1 cellular context compared by ENCODE assay signal in the genomic region with DNA sequence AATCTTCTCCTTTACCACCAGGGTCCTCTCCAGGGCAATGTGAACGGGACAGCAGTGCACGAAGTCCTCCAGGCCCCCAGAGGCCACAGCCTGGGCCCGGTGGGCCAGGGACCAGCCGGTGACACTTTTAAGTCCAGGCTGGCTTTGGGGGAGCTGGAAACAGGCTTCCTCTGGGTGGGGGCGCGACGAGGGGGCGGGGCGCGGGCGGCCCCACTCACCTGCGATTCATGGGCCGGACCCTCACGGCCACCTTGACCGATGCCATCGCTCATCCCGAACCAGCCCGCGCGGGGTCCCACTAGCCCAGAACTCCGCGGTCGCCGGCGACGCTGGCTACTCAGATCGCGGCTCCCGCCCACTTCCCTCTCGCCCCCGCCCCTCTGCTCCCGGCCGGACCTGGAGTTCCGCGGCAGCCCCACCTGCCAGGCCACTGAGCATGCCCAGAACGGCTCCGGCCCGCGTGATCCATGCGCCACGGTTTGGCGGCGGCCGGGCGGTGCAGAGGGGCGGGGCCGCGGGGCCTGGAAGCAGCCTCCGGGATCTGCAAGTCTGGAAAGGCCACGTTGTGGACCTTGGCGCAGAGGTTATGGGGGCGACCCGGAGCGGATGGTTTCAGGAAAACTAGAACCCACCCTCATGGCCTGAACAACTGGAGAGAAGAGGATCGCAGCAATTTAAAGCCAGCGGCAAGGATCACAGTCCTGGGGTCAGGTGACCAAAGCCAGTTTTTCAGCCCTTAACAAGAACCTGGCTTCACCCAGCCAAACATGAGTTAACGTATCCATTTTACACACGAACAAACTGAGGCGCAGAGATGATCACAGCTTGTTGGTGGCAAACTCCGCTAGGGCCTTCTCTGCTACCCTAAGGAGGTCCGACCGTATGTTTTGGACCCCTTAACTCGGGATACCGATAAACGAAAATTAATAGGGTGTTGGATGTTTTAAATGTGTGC.
TF ChIP-seq lines count a peak whose summit lies in the region.

A gene with protein sequence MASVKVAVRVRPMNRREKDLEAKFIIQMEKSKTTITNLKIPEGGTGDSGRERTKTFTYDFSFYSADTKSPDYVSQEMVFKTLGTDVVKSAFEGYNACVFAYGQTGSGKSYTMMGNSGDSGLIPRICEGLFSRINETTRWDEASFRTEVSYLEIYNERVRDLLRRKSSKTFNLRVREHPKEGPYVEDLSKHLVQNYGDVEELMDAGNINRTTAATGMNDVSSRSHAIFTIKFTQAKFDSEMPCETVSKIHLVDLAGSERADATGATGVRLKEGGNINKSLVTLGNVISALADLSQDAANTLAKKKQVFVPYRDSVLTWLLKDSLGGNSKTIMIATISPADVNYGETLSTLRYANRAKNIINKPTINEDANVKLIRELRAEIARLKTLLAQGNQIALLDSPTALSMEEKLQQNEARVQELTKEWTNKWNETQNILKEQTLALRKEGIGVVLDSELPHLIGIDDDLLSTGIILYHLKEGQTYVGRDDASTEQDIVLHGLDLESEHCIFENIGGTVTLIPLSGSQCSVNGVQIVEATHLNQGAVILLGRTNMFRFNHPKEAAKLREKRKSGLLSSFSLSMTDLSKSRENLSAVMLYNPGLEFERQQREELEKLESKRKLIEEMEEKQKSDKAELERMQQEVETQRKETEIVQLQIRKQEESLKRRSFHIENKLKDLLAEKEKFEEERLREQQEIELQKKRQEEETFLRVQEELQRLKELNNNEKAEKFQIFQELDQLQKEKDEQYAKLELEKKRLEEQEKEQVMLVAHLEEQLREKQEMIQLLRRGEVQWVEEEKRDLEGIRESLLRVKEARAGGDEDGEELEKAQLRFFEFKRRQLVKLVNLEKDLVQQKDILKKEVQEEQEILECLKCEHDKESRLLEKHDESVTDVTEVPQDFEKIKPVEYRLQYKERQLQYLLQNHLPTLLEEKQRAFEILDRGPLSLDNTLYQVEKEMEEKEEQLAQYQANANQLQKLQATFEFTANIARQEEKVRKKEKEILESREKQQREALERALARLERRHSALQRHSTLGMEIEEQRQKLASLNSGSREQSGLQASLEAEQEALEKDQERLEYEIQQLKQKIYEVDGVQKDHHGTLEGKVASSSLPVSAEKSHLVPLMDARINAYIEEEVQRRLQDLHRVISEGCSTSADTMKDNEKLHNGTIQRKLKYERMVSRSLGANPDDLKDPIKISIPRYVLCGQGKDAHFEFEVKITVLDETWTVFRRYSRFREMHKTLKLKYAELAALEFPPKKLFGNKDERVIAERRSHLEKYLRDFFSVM (N-terminal part only) (minus strand): TSS at position 438 of the 955 bp plus-strand sequence. CDS start 173 bp downstream, at position 265.

TF ChIP-seq in HepG2, 621 proteins besides CTCF, POLR2A, EP300 and RAD21 (continued from another document and continues in another):
- TF ChIP-seq RFX3 (CRISPR knock-in tag; IDR thresholded peaks at IDR 0.05) (0 out of 2 replicates have a peak, but pooled peaks have one; percentile 13), HNF4A (CRISPR knock-in tag; IDR thresholded peaks at IDR 0.05) (peak; percentile 92), ATF1 (CRISPR knock-in tag; IDR thresholded peaks at IDR 0.05) (no peak), EZH2 (conservative IDR thresholded peaks at IDR 0.05; ENCODE audit: low read depth, low read length) (no peak), ZFP36L1 (CRISPR knock-in tag; IDR thresholded peaks at IDR 0.05) (peak; percentile 99), NCOA5 (CRISPR knock-in tag; IDR thresholded peaks at IDR 0.05) (peak; percentile 24; the same call in 1 of the 2 replicates), ZNF567 (CRISPR knock-in tag; IDR thresholded peaks at IDR 0.05; ENCODE audit: borderline replicate concordance) (no peak; the same call in 1 of the 2 replicates), ZNF10 (CRISPR knock-in tag; IDR thresholded peaks at IDR 0.05; ENCODE audit: borderline replicate concordance, low read depth) (no peak), CEBPB (IDR thresholded peaks at IDR 0.05; ENCODE audit: borderline replicate concordance, low read depth, low read length) (no peak), RARG (CRISPR knock-in tag; IDR thresholded peaks at IDR 0.05; ENCODE audit: low read depth) (no peak), SPEN (CRISPR knock-in tag; IDR thresholded peaks at IDR 0.05; ENCODE audit: low read depth) (peak; percentile 99), ZNF577 (CRISPR knock-in tag; IDR thresholded peaks at IDR 0.05; ENCODE audit: borderline replicate concordance, low read depth) (no peak), CBX2 (IDR thresholded peaks at IDR 0.05; ENCODE audit: low read depth, low read length) (no peak), CBX2 (CRISPR knock-in tag; IDR thresholded peaks at IDR 0.05; ENCODE audit: low read depth) (peak; percentile 24; the same call in 1 of the 2 replicates), ZNF484 (CRISPR knock-in tag; IDR thresholded peaks at IDR 0.05; ENCODE audit: borderline replicate concordance, low read depth) (0 out of 2 replicates have a peak, but pooled peaks have one; percentile 37), DNMT1 (CRISPR knock-in tag; IDR thresholded peaks at IDR 0.05) (peak; percentile 97), SMC3 (IDR thresholded peaks at IDR 0.05; ENCODE audit: low read length) (peak; percentile 7; the same call in 1 of the 2 replicates), ARNT2 (CRISPR knock-in tag; IDR thresholded peaks at IDR 0.05; ENCODE audit: low read depth) (peak; percentile 98), ZNF629 (CRISPR knock-in tag; conservative IDR thresholded peaks at IDR 0.05) (peak; percentile 100), KDM4B (CRISPR knock-in tag; IDR thresholded peaks at IDR 0.05) (no peak), SP4 (CRISPR knock-in tag; IDR thresholded peaks at IDR 0.05) (peak; percentile 98), KDM3A (CRISPR knock-in tag; IDR thresholded peaks at IDR 0.05; ENCODE audit: low read depth) (peak; percentile 100), ZNF720 (CRISPR knock-in tag; IDR thresholded peaks at IDR 0.05) (no peak), RNF2 (conservative IDR thresholded peaks at IDR 0.05; ENCODE audit: low read depth) (peak; percentile 88), ZNF382 (CRISPR knock-in tag; IDR thresholded peaks at IDR 0.05; ENCODE audit: borderline replicate concordance) (no peak), HNRNPH1 (optimal IDR thresholded peaks at IDR 0.05; ENCODE audit: low read depth, low read length) (peak; percentile 47), PHB2 (IDR thresholded peaks at IDR 0.05; ENCODE audit: partially characterized antibody) (no peak), ZNF33A (CRISPR knock-in tag; IDR thresholded peaks at IDR 0.05; ENCODE audit: borderline replicate concordance) (peak; percentile 95; the same call in 1 of the 2 replicates), ZNF33B (CRISPR knock-in tag; IDR thresholded peaks at IDR 0.05) (peak; percentile 77; the same call in 1 of the 2 replicates), SRSF9 (IDR thresholded peaks at IDR 0.05; ENCODE audit: borderline replicate concordance, insufficient read depth, low read depth, low read length, poor library complexity, severe bottlenecking) (no peak), FOXM1 (CRISPR knock-in tag; IDR thresholded peaks at IDR 0.05) (no peak), SMARCC2 (IDR thresholded peaks at IDR 0.05) (no peak), TAF1 (CRISPR knock-in tag; IDR thresholded peaks at IDR 0.05) (peak; percentile 90), ZNF235 (CRISPR knock-in tag; IDR thresholded peaks at IDR 0.05; ENCODE audit: borderline replicate concordance) (peak; percentile 99; the same call in 1 of the 2 replicates)
- TF ChIP-seq, protein P1, sequence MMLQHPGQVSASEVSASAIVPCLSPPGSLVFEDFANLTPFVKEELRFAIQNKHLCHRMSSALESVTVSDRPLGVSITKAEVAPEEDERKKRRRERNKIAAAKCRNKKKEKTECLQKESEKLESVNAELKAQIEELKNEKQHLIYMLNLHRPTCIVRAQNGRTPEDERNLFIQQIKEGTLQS (CRISPR knock-in tag; IDR thresholded peaks at IDR 0.05) = peak; percentile 68; the same call in 1 of the 2 replicates
- TF ChIP-seq, protein P2, sequence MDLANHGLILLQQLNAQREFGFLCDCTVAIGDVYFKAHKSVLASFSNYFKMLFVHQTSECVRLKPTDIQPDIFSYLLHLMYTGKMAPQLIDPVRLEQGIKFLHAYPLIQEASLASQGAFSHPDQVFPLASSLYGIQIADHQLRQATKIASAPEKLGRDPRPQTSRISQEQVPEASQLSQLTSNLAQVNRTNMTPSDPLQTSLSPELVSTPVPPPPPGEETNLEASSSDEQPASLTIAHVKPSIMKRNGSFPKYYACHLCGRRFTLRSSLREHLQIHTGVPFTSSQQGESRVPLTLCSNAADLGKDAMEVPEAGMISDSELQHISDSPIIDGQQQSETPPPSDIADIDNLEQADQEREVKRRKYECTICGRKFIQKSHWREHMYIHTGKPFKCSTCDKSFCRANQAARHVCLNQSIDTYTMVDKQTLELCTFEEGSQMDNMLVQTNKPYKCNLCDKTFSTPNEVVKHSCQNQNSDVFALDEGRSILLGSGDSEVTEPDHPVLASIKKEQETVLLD (CRISPR knock-in tag; IDR thresholded peaks at IDR 0.05; ENCODE audit: low read depth) = no peak
- TF ChIP-seq, protein P3, sequence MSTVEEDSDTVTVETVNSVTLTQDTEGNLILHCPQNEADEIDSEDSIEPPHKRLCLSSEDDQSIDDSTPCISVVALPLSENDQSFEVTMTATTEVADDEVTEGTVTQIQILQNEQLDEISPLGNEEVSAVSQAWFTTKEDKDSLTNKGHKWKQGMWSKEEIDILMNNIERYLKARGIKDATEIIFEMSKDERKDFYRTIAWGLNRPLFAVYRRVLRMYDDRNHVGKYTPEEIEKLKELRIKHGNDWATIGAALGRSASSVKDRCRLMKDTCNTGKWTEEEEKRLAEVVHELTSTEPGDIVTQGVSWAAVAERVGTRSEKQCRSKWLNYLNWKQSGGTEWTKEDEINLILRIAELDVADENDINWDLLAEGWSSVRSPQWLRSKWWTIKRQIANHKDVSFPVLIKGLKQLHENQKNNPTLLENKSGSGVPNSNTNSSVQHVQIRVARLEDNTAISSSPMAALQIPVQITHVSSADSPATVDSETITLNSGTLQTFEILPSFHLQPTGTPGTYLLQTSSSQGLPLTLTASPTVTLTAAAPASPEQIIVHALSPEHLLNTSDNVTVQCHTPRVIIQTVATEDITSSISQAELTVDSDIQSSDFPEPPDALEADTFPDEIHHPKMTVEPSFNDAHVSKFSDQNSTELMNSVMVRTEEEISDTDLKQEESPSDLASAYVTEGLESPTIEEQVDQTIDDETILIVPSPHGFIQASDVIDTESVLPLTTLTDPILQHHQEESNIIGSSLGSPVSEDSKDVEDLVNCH (CRISPR knock-in tag; IDR thresholded peaks at IDR 0.05) = no peak
- TF ChIP-seq, protein P4, sequence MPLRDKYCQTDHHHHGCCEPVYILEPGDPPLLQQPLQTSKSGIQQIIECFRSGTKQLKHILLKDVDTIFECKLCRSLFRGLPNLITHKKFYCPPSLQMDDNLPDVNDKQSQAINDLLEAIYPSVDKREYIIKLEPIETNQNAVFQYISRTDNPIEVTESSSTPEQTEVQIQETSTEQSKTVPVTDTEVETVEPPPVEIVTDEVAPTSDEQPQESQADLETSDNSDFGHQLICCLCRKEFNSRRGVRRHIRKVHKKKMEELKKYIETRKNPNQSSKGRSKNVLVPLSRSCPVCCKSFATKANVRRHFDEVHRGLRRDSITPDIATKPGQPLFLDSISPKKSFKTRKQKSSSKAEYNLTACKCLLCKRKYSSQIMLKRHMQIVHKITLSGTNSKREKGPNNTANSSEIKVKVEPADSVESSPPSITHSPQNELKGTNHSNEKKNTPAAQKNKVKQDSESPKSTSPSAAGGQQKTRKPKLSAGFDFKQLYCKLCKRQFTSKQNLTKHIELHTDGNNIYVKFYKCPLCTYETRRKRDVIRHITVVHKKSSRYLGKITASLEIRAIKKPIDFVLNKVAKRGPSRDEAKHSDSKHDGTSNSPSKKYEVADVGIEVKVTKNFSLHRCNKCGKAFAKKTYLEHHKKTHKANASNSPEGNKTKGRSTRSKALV (CRISPR knock-in tag; IDR thresholded peaks at IDR 0.05) = no peak
- TF ChIP-seq, protein P5, sequence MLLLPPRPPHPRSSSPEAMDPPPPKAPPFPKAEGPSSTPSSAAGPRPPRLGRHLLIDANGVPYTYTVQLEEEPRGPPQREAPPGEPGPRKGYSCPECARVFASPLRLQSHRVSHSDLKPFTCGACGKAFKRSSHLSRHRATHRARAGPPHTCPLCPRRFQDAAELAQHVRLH (CRISPR knock-in tag; IDR thresholded peaks at IDR 0.05; ENCODE audit: borderline replicate concordance, low read depth) = peak; percentile 82; the same call in 1 of the 2 replicates
- TF ChIP-seq, protein P6, sequence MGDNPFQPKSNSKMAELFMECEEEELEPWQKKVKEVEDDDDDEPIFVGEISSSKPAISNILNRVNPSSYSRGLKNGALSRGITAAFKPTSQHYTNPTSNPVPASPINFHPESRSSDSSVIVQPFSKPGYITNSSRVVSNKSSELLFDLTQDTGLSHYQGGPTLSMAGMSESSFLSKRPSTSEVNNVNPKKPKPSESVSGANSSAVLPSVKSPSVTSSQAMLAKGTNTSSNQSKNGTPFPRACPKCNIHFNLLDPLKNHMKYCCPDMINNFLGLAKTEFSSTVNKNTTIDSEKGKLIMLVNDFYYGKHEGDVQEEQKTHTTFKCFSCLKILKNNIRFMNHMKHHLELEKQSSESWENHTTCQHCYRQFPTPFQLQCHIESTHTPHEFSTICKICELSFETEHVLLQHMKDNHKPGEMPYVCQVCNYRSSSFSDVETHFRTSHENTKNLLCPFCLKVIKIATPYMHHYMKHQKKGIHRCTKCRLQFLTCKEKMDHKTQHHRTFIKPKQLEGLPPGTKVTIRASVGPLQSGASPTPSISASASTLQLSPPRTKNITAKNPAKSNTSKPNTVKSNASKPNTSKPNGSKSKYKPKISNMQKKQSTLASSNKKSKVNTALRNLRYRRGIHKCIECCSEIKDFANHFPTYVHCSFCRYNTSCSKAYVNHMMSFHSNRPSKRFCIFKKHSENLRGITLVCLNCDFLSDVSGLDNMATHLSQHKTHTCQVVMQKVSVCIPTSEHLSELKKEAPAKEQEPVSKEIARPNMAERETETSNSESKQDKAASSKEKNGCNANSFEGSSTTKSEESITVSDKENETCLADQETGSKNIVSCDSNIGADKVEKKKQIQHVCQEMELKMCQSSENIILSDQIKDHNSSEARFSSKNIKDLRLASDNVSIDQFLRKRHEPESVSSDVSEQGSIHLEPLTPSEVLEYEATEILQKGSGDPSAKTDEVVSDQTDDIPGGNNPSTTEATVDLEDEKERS (CRISPR knock-in tag; IDR thresholded peaks at IDR 0.05) = 0 out of 2 replicates have a peak, but pooled peaks have one; percentile 7
- TF ChIP-seq, protein P7, sequence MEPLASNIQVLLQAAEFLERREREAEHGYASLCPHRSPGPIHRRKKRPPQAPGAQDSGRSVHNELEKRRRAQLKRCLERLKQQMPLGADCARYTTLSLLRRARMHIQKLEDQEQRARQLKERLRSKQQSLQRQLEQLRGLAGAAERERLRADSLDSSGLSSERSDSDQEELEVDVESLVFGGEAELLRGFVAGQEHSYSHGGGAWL (CRISPR knock-in tag; IDR thresholded peaks at IDR 0.05) = peak; percentile 98
- TF ChIP-seq, protein P8, sequence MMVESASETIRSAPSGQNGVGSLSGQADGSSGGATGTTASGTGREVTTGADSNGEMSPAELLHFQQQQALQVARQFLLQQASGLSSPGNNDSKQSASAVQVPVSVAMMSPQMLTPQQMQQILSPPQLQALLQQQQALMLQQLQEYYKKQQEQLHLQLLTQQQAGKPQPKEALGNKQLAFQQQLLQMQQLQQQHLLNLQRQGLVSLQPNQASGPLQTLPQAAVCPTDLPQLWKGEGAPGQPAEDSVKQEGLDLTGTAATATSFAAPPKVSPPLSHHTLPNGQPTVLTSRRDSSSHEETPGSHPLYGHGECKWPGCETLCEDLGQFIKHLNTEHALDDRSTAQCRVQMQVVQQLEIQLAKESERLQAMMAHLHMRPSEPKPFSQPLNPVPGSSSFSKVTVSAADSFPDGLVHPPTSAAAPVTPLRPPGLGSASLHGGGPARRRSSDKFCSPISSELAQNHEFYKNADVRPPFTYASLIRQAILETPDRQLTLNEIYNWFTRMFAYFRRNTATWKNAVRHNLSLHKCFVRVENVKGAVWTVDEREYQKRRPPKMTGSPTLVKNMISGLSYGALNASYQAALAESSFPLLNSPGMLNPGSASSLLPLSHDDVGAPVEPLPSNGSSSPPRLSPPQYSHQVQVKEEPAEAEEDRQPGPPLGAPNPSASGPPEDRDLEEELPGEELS (CRISPR knock-in tag; IDR thresholded peaks at IDR 0.05) = peak; percentile 18; the same call in 1 of the 2 replicates
